In genomic region chr5:140108093-140109049, GRCh38 we compare ENCODE assay signal across 7 cellular contexts. TPM values are rescaled to one million over a fixed set of nuclear protein-coding genes. Genes with fewer than 3 reads are reported as not detected.
A peak's percentile ranks its signal among the peaks of the same experiment; 100 is the strongest.
DNase-seq lines count a peak whose midpoint lies in the region; ATAC-seq and TF ChIP-seq lines count a peak whose summit lies in the region.

No MANE protein-coding gene starts in this region.

- H3F3A ChIP-seq in MM.1S (ENCODE audit: insufficient read depth, low read length): peaks cover 14% of the 10 kb centered on the region

- H4K20me1 ChIP-seq in MM.1S (ENCODE audit: insufficient read depth, low read length): no peaks in the 10 kb centered on the region

- H3K4me3 ChIP-seq in GM12875 (ENCODE audit: low read depth, low read length) (peak overlapping the region; percentile 68), MM.1S (ENCODE audit: low read length) (peak overlapping the region; percentile 95)

- H3K9me3 ChIP-seq in MM.1S (replicated peaks; ENCODE audit: insufficient read depth, low read length): no peaks in the 10 kb centered on the region

- intact Hi-C loops in left ventricle myocardium superior (cut with micrococcal nuclease) (no loop called here), sciatic nerve (cut with DNase I) (no loop called here)

- H3K79me2 ChIP-seq in MM.1S (ENCODE audit: low read length): peaks cover 52% of the 10 kb centered on the region

- H3K27ac ChIP-seq in MM.1S (ENCODE audit: low read length): peak overlapping the region; percentile 90; the same call in 1 of the 2 replicates

- H3K4me2 ChIP-seq in MM.1S (ENCODE audit: low read depth, low read length): peak overlapping the region; percentile 96

- no peaks in the 10 kb centered on the region for H3K36me3 ChIP-seq in MM.1S (replicated peaks; ENCODE audit: insufficient read depth, low read length)

- H2AFZ ChIP-seq in MM.1S (ENCODE audit: low read length): peak overlapping the region; percentile 76

- TF ChIP-seq CTCF in GM12875 (IDR thresholded peaks at IDR 0.05; ENCODE audit: borderline replicate concordance, insufficient read depth, low read depth, low read length) (no peak), MM.1S (IDR thresholded peaks at IDR 0.05; ENCODE audit: low read length) (no peak)

- no peaks in the 10 kb centered on the region for H3K9me2 ChIP-seq in MM.1S (replicated peaks; ENCODE audit: insufficient read depth, low read length)

- H3K27me3 ChIP-seq in MM.1S (replicated peaks; ENCODE audit: insufficient read depth, low read length): no peaks in the 10 kb centered on the region

- DNase-seq in MM.1S: peak; percentile 29
- peak; percentile 25 for DNase-seq in activated naive CD4-positive, alpha-beta T cell treated with anti-CD3 and anti-CD28 coated beads, Interleukin-2, amount 50 U/mL, for 16 hours
- peak; percentile 33 for DNase-seq in left ventricle myocardium superior
- peak; percentile 65 for DNase-seq in sciatic nerve (ENCODE audit: low spot score)

- peaks cover 11% of the 10 kb centered on the region for H3K4me1 ChIP-seq in MM.1S (ENCODE audit: low read length)

- peak; percentile 9 for ATAC-seq in left ventricle myocardium superior
- ATAC-seq in sciatic nerve: no peak
- no peak for ATAC-seq in HG02623 (IDR thresholded peaks at IDR 0.05; ENCODE audit: unreplicated experiment)
- ATAC-seq in GM19467 (IDR thresholded peaks at IDR 0.05; ENCODE audit: unreplicated experiment): no peak

- peak overlapping the region; percentile 87 for H3K9ac ChIP-seq in MM.1S (ENCODE audit: low read length)

RNA-seq across cellular contexts. Expression of gene PURA, which starts 5.5 kb away (rescaled TPM):
- 24.6 TPM for total RNA-seq in left ventricle myocardium superior
- 61.0 TPM for total RNA-seq in sciatic nerve

RNA-seq across cellular contexts. Expression of gene IGIP, which starts 17.4 kb away (rescaled TPM):
- total RNA-seq in left ventricle myocardium superior (11.8 TPM), sciatic nerve (34.7 TPM)
